15 cellular contexts compared by ENCODE assay signal in the genomic region with DNA sequence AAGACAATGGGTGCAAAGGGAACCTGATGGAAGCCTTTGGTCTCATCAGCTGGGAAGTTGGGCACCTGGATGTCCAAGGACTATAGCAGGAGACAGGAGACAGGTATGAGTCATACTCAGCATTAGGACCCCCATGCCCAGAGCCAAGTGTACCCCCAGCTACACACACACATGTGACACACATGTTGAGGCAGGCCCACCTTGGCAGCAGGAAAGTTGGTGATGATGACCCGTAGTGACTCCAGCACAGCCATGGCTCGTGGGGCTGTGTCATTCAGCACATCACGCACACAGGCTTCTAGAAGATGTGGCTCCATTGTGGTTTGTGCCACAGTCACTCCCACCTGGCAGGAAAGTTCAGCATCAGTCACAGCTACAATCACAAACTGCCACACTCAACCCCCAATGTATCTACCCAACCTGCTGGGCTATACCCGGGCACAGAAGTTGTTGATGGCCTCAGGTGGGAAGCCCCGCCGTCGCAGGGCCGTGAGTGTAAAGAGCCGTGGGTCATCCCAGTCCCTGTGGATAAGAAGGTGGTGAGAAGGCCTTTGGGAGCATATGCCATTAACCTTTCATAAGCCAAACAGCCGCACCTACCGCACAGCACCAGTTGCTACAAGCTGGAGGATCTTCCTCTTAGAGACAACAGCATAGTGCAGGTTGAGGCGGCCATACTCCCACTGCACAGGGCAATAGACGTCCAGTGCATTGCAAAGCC. TPM values are rescaled to one million over a fixed set of nuclear protein-coding genes. Genes with fewer than 3 reads are reported as not detected.
"Had no signal": no experiment of that assay in that cellular context is flagged by ENCODE, and none has a peak within 500 bp of the region (broad histone marks: within the 10 kb centered on the region; RNA-seq: fewer than 3 reads in every experiment).

No MANE protein-coding gene starts in this region.

- H3K4me3 ChIP-seq: ascending aorta, esophagus muscularis mucosa, lung, suprapubic skin had no signal

- ATAC-seq: activated T-cell treated with anti-CD3 and anti-CD28 coated beads, Interleukin-2, amount 50 U/mL, for 72 hours; stimulated activated naive CD8-positive, alpha-beta T cell treated with anti-CD3 and anti-CD28 coated beads, Interleukin-15, Interleukin-2, amounts not matched to agents 100 U/mL and 50 U/mL, for 24 hours had no signal

- H3K27ac ChIP-seq: ascending aorta, esophagus muscularis mucosa, suprapubic skin had no signal

- DNase-seq: activated CD4-positive, alpha-beta T cell treated with anti-CD3 and anti-CD28 coated beads, Interleukin-2, amount 50 U/mL, for 1 hour; activated CD8-positive, alpha-beta memory T cell treated with anti-CD3 and anti-CD28 coated beads, Interleukin-2, amount 50 U/mL, for 4 hours; activated effector memory CD4-positive, alpha-beta T cell treated with anti-CD3 and anti-CD28 coated beads, Interleukin-2, amount 50 U/mL, for 16 hours; activated naive CD4-positive, alpha-beta T cell treated with anti-CD3 and anti-CD28 coated beads, Interleukin-2, amount 50 U/mL, for 16 hours; activated T-cell treated with anti-CD3 and anti-CD28 coated beads, Interleukin-2, amount 50 U/mL, for 72 hours; effector CD4-positive, alpha-beta T cell; midbrain; nucleus accumbens; stimulated activated CD4-positive, alpha-beta T cell treated with anti-CD3 and anti-CD28 coated beads, Interleukin-2, amount 100 ng/mL, for 24 hours; stimulated activated naive CD8-positive, alpha-beta T cell treated with anti-CD3 and anti-CD28 coated beads, Interleukin-15, Interleukin-2, amounts not matched to agents 100 U/mL and 50 U/mL, for 24 hours had no signal

- H3K27me3 ChIP-seq: ascending aorta, esophagus muscularis mucosa, suprapubic skin had no signal

- H3K9me3 ChIP-seq: ascending aorta, esophagus muscularis mucosa, suprapubic skin had no signal

RNA-seq across cellular contexts. Expression of a gene that starts 33.8 kb away (rescaled TPM):
- total RNA-seq: T-helper 1 cell treated with Interleukin-12 subunit alpha and Interleukin-12 subunit beta and Interleukin-4 antibody, amounts not matched to agents 30 ng/mL and 1 ng/mL, for 36 hours had no signal
